In the genomic region with DNA sequence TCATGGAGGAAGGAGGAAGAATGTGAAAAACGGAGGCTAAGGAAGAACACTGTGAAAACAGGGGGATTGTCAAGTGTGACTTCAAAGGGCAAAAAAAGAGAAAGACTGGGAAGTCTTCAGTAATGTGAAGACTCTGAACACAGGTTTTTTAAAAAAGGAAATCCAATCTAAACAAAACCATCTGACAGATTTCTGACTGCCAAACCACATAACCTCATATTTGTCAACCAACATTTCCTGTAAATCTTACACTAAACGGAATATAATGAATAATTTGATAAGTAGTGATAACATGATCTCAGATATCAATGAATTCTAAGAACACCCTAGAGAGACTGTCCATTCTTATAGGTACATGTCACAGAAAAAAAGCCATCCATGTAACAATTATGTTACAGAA, we compare ENCODE assay signal across 2 cellular contexts.
TF ChIP-seq lines count a peak whose summit lies in the region.

No MANE protein-coding gene starts in this region.

TF ChIP-seq in IMR-90, 13 proteins besides CTCF, POLR2A, EP300 and RAD21:
- TF ChIP-seq, protein P1, sequence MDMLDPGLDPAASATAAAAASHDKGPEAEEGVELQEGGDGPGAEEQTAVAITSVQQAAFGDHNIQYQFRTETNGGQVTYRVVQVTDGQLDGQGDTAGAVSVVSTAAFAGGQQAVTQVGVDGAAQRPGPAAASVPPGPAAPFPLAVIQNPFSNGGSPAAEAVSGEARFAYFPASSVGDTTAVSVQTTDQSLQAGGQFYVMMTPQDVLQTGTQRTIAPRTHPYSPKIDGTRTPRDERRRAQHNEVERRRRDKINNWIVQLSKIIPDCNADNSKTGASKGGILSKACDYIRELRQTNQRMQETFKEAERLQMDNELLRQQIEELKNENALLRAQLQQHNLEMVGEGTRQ (IDR thresholded peaks at IDR 0.05; ENCODE audit: low read depth, low read length), result no peak
- TF ChIP-seq NFE2L2 (IDR thresholded peaks at IDR 0.05; ENCODE audit: low read depth, low read length) (no peak), MXI1 (IDR thresholded peaks at IDR 0.05; ENCODE audit: borderline replicate concordance, low read depth, low read length) (no peak), MAFK (IDR thresholded peaks at IDR 0.05; ENCODE audit: low read depth, low read length) (no peak), RCOR1 (IDR thresholded peaks at IDR 0.05; ENCODE audit: insufficient replicate concordance, low read length) (no peak), FOS (IDR thresholded peaks at IDR 0.05; ENCODE audit: low read depth, low read length) (no peak), CHD1 (IDR thresholded peaks at IDR 0.05; ENCODE audit: low read depth, low read length) (no peak), CEBPB (IDR thresholded peaks at IDR 0.05; ENCODE audit: low read depth, low read length) (no peak), RFX5 (IDR thresholded peaks at IDR 0.05; ENCODE audit: low read depth, low read length) (no peak), MAZ (IDR thresholded peaks at IDR 0.05; ENCODE audit: borderline replicate concordance, low read depth, low read length) (no peak), SMC3 (IDR thresholded peaks at IDR 0.05; ENCODE audit: low read depth, low read length) (no peak), ELK1 (IDR thresholded peaks at IDR 0.05; ENCODE audit: borderline replicate concordance, low read depth, low read length) (no peak), BHLHE40 (IDR thresholded peaks at IDR 0.05; ENCODE audit: low read depth, low read length) (no peak)

TF ChIP-seq in endothelial cell of umbilical vein, 7 proteins besides CTCF, POLR2A, EP300 and RAD21:
- TF ChIP-seq JUN (IDR thresholded peaks at IDR 0.05; ENCODE audit: borderline replicate concordance, insufficient read depth, insufficient read length, low read depth), result no peak
- TF ChIP-seq EZH2 (IDR thresholded peaks at IDR 0.05; ENCODE audit: borderline replicate concordance, low read depth, low read length, severe bottlenecking), result no peak
- no peak for TF ChIP-seq POLR2AphosphoS5 (IDR thresholded peaks at IDR 0.05; ENCODE audit: insufficient read depth, low read depth, low read length)
- TF ChIP-seq MAX (IDR thresholded peaks at IDR 0.05; ENCODE audit: insufficient read depth, insufficient read length), result no peak
- no peak for TF ChIP-seq FOS (IDR thresholded peaks at IDR 0.05; ENCODE audit: borderline replicate concordance, insufficient read depth, low read length)
- TF ChIP-seq MYC (IDR thresholded peaks at IDR 0.05; ENCODE audit: low read depth, low read length), result no peak
- TF ChIP-seq GATA2 (IDR thresholded peaks at IDR 0.05; ENCODE audit: insufficient read depth, insufficient read length, low read depth, low read length), result no peak
